In genomic region chr16:26019885-26020284, GRCh38 we compare ENCODE assay signal across 16 cellular contexts.
"Had no signal": no experiment of that assay in that cellular context is flagged by ENCODE, and none has a peak within 500 bp of the region (broad histone marks: within the 10 kb centered on the region; RNA-seq: fewer than 3 reads in every experiment).

No MANE protein-coding gene starts in this region.

- H3K27ac Mint-ChIP-seq: activated CD8-positive, alpha-beta T cell treated with anti-CD3 and anti-CD28 coated beads for 36 hours; activated naive CD4-positive, alpha-beta T cell treated with anti-CD3 and anti-CD28 coated beads, Interleukin-2, amount 50 U/mL, for 24 hours; memory B cell; natural killer cell; stimulated activated naive B cell treated with anti-CD40 and anti-IgM and Interleukin-4, amounts not matched to agents 10 μg/mL and 1 μg/mL and 100 μg/mL, for 72 hours; WTC11 had no signal

- FAIRE-seq: kidney had no signal

- DNase-seq: activated CD4-positive, alpha-beta T cell treated with anti-CD3 and anti-CD28 coated beads for 48 hours; activated CD8-positive, alpha-beta T cell treated with anti-CD3 and anti-CD28 coated beads for 36 hours; activated effector memory CD4-positive, alpha-beta T cell treated with Interleukin-2 at 50 U/mL for 16 hours; activated T-cell treated with anti-CD3 and anti-CD28 coated beads, Interleukin-2, amount 50 U/mL, for 4 hours; adrenal gland; dorsolateral prefrontal cortex; erythroblast; kidney; left ventricle myocardium inferior; natural killer cell; stimulated activated CD4-positive, alpha-beta T cell treated with anti-CD3 and anti-CD28 coated beads, Interleukin-4, amount 100 ng/mL, for 1 hour; stimulated activated naive B cell treated with anti-CD40 and anti-IgM and Interleukin-4, amounts not matched to agents 10 μg/mL and 1 μg/mL and 100 μg/mL, for 72 hours; thyroid gland had no signal

- H3K4me1 Mint-ChIP-seq: activated naive CD4-positive, alpha-beta T cell treated with anti-CD3 and anti-CD28 coated beads, Interleukin-2, amount 50 U/mL, for 24 hours; memory B cell; natural killer cell; stimulated activated naive B cell treated with anti-CD40 and anti-IgM and Interleukin-4, amounts not matched to agents 10 μg/mL and 1 μg/mL and 100 μg/mL, for 72 hours had no signal

- H3K36me3 Mint-ChIP-seq: activated naive CD4-positive, alpha-beta T cell treated with anti-CD3 and anti-CD28 coated beads, Interleukin-2, amount 50 U/mL, for 24 hours; memory B cell; stimulated activated naive B cell treated with anti-CD40 and anti-IgM and Interleukin-4, amounts not matched to agents 10 μg/mL and 1 μg/mL and 100 μg/mL, for 72 hours had no signal

- ATAC-seq: activated CD8-positive, alpha-beta T cell treated with anti-CD3 and anti-CD28 coated beads for 36 hours; activated T-cell treated with anti-CD3 and anti-CD28 coated beads, Interleukin-2, amount 50 U/mL, for 4 hours; natural killer cell; stimulated activated naive B cell treated with anti-CD40 and anti-IgM and Interleukin-4, amounts not matched to agents 10 μg/mL and 1 μg/mL and 100 μg/mL, for 72 hours; WTC11 had no signal

- H3K4me3 Mint-ChIP-seq: activated CD8-positive, alpha-beta T cell treated with anti-CD3 and anti-CD28 coated beads for 36 hours; activated naive CD4-positive, alpha-beta T cell treated with anti-CD3 and anti-CD28 coated beads, Interleukin-2, amount 50 U/mL, for 24 hours; activated T-cell treated with anti-CD3 and anti-CD28 coated beads, Interleukin-2, amount 50 U/mL, for 4 hours; memory B cell; natural killer cell; stimulated activated naive B cell treated with anti-CD40 and anti-IgM and Interleukin-4, amounts not matched to agents 10 μg/mL and 1 μg/mL and 100 μg/mL, for 72 hours; WTC11 had no signal
